ENCODE assay signal across 10 cellular contexts in the genomic region with DNA sequence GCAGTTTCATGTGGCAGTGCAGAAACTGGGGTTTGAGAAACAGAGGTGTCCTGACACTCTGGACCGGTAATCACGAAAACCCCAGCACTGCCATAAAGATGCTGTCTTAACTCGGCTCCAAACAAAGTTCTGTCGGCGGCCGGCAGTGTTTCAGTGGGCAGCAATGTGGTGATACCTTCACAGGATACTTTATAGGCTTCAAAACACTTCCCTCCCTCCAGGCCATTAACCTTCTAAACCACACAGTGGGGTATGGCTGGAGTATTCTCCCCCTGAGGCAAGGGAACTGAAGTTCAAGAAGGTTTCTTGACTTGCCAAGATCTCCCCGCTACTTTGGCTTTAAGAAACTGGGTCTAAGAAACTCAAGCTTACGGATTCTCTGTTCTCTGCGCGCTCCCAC. TPM values are rescaled to one million over a fixed set of nuclear protein-coding genes. Genes with fewer than 3 reads are reported as not detected.
DNase-seq lines count a peak whose midpoint lies in the region; ATAC-seq and TF ChIP-seq lines count a peak whose summit lies in the region.
"Had no signal": no experiment of that assay in that cellular context is flagged by ENCODE, and none has a peak within 500 bp of the region (broad histone marks: within the 10 kb centered on the region; RNA-seq: fewer than 3 reads in every experiment).

No MANE protein-coding gene starts in this region.

- peak overlapping the region; percentile 85 for H3K27ac Mint-ChIP-seq in dendritic cell treated with granulocyte-macrophage colony-stimulating factor and Interleukin-4, amounts not matched to agents 40 ng/mL and 50 ng/mL, for 4 days

- WGBS in HUES64: 19% methylated on average over 10 of the region's 10 CpGs

- H3K27ac ChIP-seq in HUES64 (ENCODE audit: low read depth, low read length) (no peak overlapping the region), neutrophil (peak overlapping the region; percentile 94)

- peak overlapping the region; percentile 85 for H3K4me3 ChIP-seq in HUES64 (ENCODE audit: low read length)
- peak overlapping the region; percentile 78 to 81 for H3K4me3 ChIP-seq in neutrophil (ENCODE audit: low read depth in 1 of 2, low read length in 1 of 2)

- peak overlapping the region; percentile 10; the same call in 1 of the 2 replicates for H3K9ac ChIP-seq in ES-I3 (ENCODE audit: low read depth, low read length)
- H3K9ac ChIP-seq in HUES64 (ENCODE audit: low read depth, low read length): no peak overlapping the region

- H3K9me3 ChIP-seq in ES-I3 (ENCODE audit: control insufficient read depth, insufficient read depth, low read length): no peaks in the 10 kb centered on the region
- H3K9me3 ChIP-seq in HUES64 (ENCODE audit: insufficient read depth, low read depth, low read length): no peaks in the 10 kb centered on the region
- no peaks in the 10 kb centered on the region for H3K9me3 ChIP-seq in neutrophil

- ATAC-seq in GM19452 (IDR thresholded peaks at IDR 0.05; ENCODE audit: unreplicated experiment): no peak

- TF ChIP-seq CTCF in neutrophil (IDR thresholded peaks at IDR 0.05): no peak

- no peak for DNase-seq in middle frontal gyrus (ENCODE audit: extremely low spot score, low spot score)
- DNase-seq in NCI-H82 treated with DMSO at 0.1 percent for 48 hours (lab: John Stamatoyannopoulos, UW; ENCODE audit: unreplicated experiment): no peak
- no peak for DNase-seq in NCI-H1092 treated with DMSO at 0.1 percent for 48 hours (lab: John Stamatoyannopoulos, UW)
- DNase-seq: DMS153, NCI-H1436 had no signal

- intact Hi-C loops in dendritic cell treated with granulocyte-macrophage colony-stimulating factor and Interleukin-4, amounts not matched to agents 40 ng/mL and 50 ng/mL, for 4 days (cut with micrococcal nuclease): no loop called here

- peak overlapping the region; percentile 89 for H3K4me3 Mint-ChIP-seq in dendritic cell treated with granulocyte-macrophage colony-stimulating factor and Interleukin-4, amounts not matched to agents 40 ng/mL and 50 ng/mL, for 4 days

- H3K9me3 Mint-ChIP-seq in dendritic cell treated with granulocyte-macrophage colony-stimulating factor and Interleukin-4, amounts not matched to agents 40 ng/mL and 50 ng/mL, for 4 days: no peaks in the 10 kb centered on the region

- peaks cover 9% of the 10 kb centered on the region for H3K36me3 Mint-ChIP-seq in dendritic cell treated with granulocyte-macrophage colony-stimulating factor and Interleukin-4, amounts not matched to agents 40 ng/mL and 50 ng/mL, for 4 days (ENCODE audit: low read depth)

- H3K4me1 ChIP-seq in ES-I3 (ENCODE audit: insufficient read depth, low read length) (peaks cover 23% of the 10 kb centered on the region), HUES64 (ENCODE audit: insufficient read depth, low read length) (peaks cover 22% of the 10 kb centered on the region), neutrophil (ENCODE audit: control insufficient read depth in 1 of 2, insufficient read depth in 1 of 2, low read depth in 1 of 2, low read length in 1 of 2) (peaks cover 88 to 89% of the 10 kb centered on the region in 2 experiments)

- H3K27me3 ChIP-seq in HUES64 (ENCODE audit: insufficient read depth, low read length) (peaks cover 70% of the 10 kb centered on the region), neutrophil (no peaks in the 10 kb centered on the region)

- H3K27me3 Mint-ChIP-seq in dendritic cell treated with granulocyte-macrophage colony-stimulating factor and Interleukin-4, amounts not matched to agents 40 ng/mL and 50 ng/mL, for 4 days: peaks cover 23% of the 10 kb centered on the region

- peaks cover 71% of the 10 kb centered on the region for H3K4me1 Mint-ChIP-seq in dendritic cell treated with granulocyte-macrophage colony-stimulating factor and Interleukin-4, amounts not matched to agents 40 ng/mL and 50 ng/mL, for 4 days (ENCODE audit: low read depth)

- H3K36me3 ChIP-seq in ES-I3 (ENCODE audit: insufficient read depth, low read length): no peaks in the 10 kb centered on the region
- no peaks in the 10 kb centered on the region for H3K36me3 ChIP-seq in HUES64 (ENCODE audit: insufficient read depth, low read length)
- H3K36me3 ChIP-seq in neutrophil: peaks cover 4% of the 10 kb centered on the region

RNA-seq across cellular contexts. Expression of gene RUBCNL, which starts 1.1 kb away (rescaled TPM):
- 1.6 TPM for polyA plus RNA-seq in HUES64 (2013, experiment 1 of 2)
- polyA plus RNA-seq in HUES64 (2013, experiment 2 of 2): 1.8 TPM
